Comparison of ENCODE assay signal across 5 cellular contexts in genomic region chr10:130654726-130655125, GRCh38.
"Had no signal": no experiment of that assay in that cellular context is flagged by ENCODE, and none has a peak within 500 bp of the region (broad histone marks: within the 10 kb centered on the region; RNA-seq: fewer than 3 reads in every experiment).

No MANE protein-coding gene starts in this region.

- H3K27ac ChIP-seq: HL-60 had no signal

- H3K4me3 ChIP-seq: K562 had no signal

- DNase-seq: IMR-90, KBM-7, KG1 had no signal
